10 cellular contexts compared by ENCODE assay signal in genomic region chr14:100339757-100340453, GRCh38. TPM values are rescaled to one million over a fixed set of nuclear protein-coding genes. Genes with fewer than 3 reads are reported as not detected.
DNase-seq lines count a peak whose midpoint lies in the region; ATAC-seq lines count a peak whose summit lies in the region.
"Had no signal": no experiment of that assay in that cellular context is flagged by ENCODE, and none has a peak within 500 bp of the region (broad histone marks: within the 10 kb centered on the region; RNA-seq: fewer than 3 reads in every experiment).

No MANE protein-coding gene starts in this region.

- peak overlapping the region; percentile 35 for H2AK5ac ChIP-seq in mesenchymal stem cell (ENCODE audit: low read length, severe bottlenecking)

- no peak overlapping the region for H2BK15ac ChIP-seq in mesenchymal stem cell (ENCODE audit: low read depth, poor library complexity, severe bottlenecking)

- H4K91ac ChIP-seq in mesenchymal stem cell (ENCODE audit: low read length) = peak overlapping the region; percentile 52

- H3K27ac ChIP-seq in mesenchymal stem cell (ENCODE audit: low read length, poor library complexity, severe bottlenecking) (no peak overlapping the region), thymus (ENCODE audit: low read depth) (peak overlapping the region; percentile 74)
- H3K27ac ChIP-seq: cardiac muscle cell had no signal

- H3K4me1 ChIP-seq in mesenchymal stem cell (ENCODE audit: control insufficient read depth, insufficient read depth, low read depth, low read length) = peaks cover 14% of the 10 kb centered on the region
- peaks cover 15% of the 10 kb centered on the region for H3K4me1 ChIP-seq in thymus (ENCODE audit: control insufficient read depth, insufficient read depth, low read length)

- H3K4me2 ChIP-seq in mesenchymal stem cell (ENCODE audit: low read length, poor library complexity, severe bottlenecking) = no peak overlapping the region

- peak overlapping the region in 1 of 2 experiments; percentile 75 for H2BK12ac ChIP-seq in mesenchymal stem cell (ENCODE audit: low read length in 2 of 2)

- H2BK5ac ChIP-seq in mesenchymal stem cell (ENCODE audit: low read depth, low read length, poor library complexity, severe bottlenecking) = no peak overlapping the region

- H3K79me1 ChIP-seq in mesenchymal stem cell (replicated peaks; ENCODE audit: low read length, poor library complexity, severe bottlenecking) = peaks cover 2% of the 10 kb centered on the region

- no peak overlapping the region for H3K23ac ChIP-seq in mesenchymal stem cell (ENCODE audit: low read length in 2 of 2)

- H4K8ac ChIP-seq in mesenchymal stem cell (ENCODE audit: low read length) = peak overlapping the region; percentile 40

- no peak overlapping the region for H3K4me3 ChIP-seq in mesenchymal stem cell (ENCODE audit: insufficient read depth in 1 of 2, low read depth in 1 of 2, low read length in 2 of 2)
- no peak overlapping the region for H3K4me3 ChIP-seq in thymus (ENCODE audit: low read length)
- H3K4me3 ChIP-seq: cardiac muscle cell had no signal

- H3K4me3 Mint-ChIP-seq in activated naive CD4-positive, alpha-beta T cell treated with anti-CD3 and anti-CD28 coated beads, Interleukin-2, amount 10 ng/mL, durations not matched to agents 7 days and 5 days = no peak overlapping the region

- no peaks in the 10 kb centered on the region for H3K27me3 Mint-ChIP-seq in activated naive CD4-positive, alpha-beta T cell treated with anti-CD3 and anti-CD28 coated beads, Interleukin-2, amount 10 ng/mL, durations not matched to agents 7 days and 5 days

- peaks cover 21% of the 10 kb centered on the region for H3K4me1 Mint-ChIP-seq in activated naive CD4-positive, alpha-beta T cell treated with anti-CD3 and anti-CD28 coated beads, Interleukin-2, amount 10 ng/mL, durations not matched to agents 7 days and 5 days

- no peak overlapping the region for H3K14ac ChIP-seq in mesenchymal stem cell (ENCODE audit: low read length in 2 of 2)

- no peak overlapping the region for H3K18ac ChIP-seq in mesenchymal stem cell (ENCODE audit: low read depth in 1 of 2, low read length in 2 of 2)

- no peak overlapping the region for H2AFZ ChIP-seq in mesenchymal stem cell (ENCODE audit: low read depth, low read length)

- H3K27ac Mint-ChIP-seq in activated naive CD4-positive, alpha-beta T cell treated with anti-CD3 and anti-CD28 coated beads, Interleukin-2, amount 10 ng/mL, durations not matched to agents 7 days and 5 days = peak overlapping the region; percentile 64
- H3K27ac Mint-ChIP-seq in activated naive CD4-positive, alpha-beta T cell treated with anti-CD3 and anti-CD28 coated beads, Interleukin-2, amount 50 U/mL, for 72 hours = peak overlapping the region; percentile 91 to 96

- H3K36me3 Mint-ChIP-seq in activated naive CD4-positive, alpha-beta T cell treated with anti-CD3 and anti-CD28 coated beads, Interleukin-2, amount 10 ng/mL, durations not matched to agents 7 days and 5 days = peaks cover 50% of the 10 kb centered on the region
- H3K36me3 Mint-ChIP-seq in activated naive CD4-positive, alpha-beta T cell treated with anti-CD3 and anti-CD28 coated beads, Interleukin-2, amount 50 U/mL, for 72 hours = peaks cover 48 to 54% of the 10 kb centered on the region in 2 donors

- no peak overlapping the region for H3K9ac ChIP-seq in mesenchymal stem cell (ENCODE audit: low read length)

- no peaks in the 10 kb centered on the region for H3K9me3 Mint-ChIP-seq in activated naive CD4-positive, alpha-beta T cell treated with anti-CD3 and anti-CD28 coated beads, Interleukin-2, amount 10 ng/mL, durations not matched to agents 7 days and 5 days
- H3K9me3 Mint-ChIP-seq in activated naive CD4-positive, alpha-beta T cell treated with anti-CD3 and anti-CD28 coated beads, Interleukin-2, amount 50 U/mL, for 72 hours = no peaks in the 10 kb centered on the region

- no peak for ATAC-seq in activated naive CD4-positive, alpha-beta T cell treated with anti-CD3 and anti-CD28 coated beads, Interleukin-2, amount 50 U/mL, for 72 hours

- 98% methylated on average over 6 of the region's 6 CpGs for WGBS in mesenchymal stem cell
- WGBS in thymus = 31% methylated on average over 6 of the region's 6 CpGs

- H3K36me3 ChIP-seq in mesenchymal stem cell (ENCODE audit: control insufficient read depth in 1 of 2, insufficient read depth in 2 of 2, low read depth in 1 of 2, low read length in 2 of 2) (peaks cover 38 to 51% of the 10 kb centered on the region in 2 experiments), thymus (ENCODE audit: control insufficient read depth, insufficient read depth) (peaks cover 39% of the 10 kb centered on the region)
- H3K36me3 ChIP-seq: cardiac muscle cell had no signal

- CTCF ChIA-PET in activated naive CD4-positive, alpha-beta T cell treated with anti-CD3 and anti-CD28 coated beads, Interleukin-2, amount 10 ng/mL, durations not matched to agents 7 days and 5 days (lab: Charles Lee) = interaction anchor here (1.5 kb wide), 1 partner anchor 38 kb away, joined by 6 read pairs; no protein-coding TSS in a partner anchor

- H3K27me3 ChIP-seq in mesenchymal stem cell (ENCODE audit: control insufficient read depth in 1 of 2, insufficient read depth in 1 of 2, low read length in 2 of 2) (no peaks in the 10 kb centered on the region), thymus (ENCODE audit: control insufficient read depth, insufficient read depth) (no peaks in the 10 kb centered on the region)
- H3K27me3 ChIP-seq: cardiac muscle cell had no signal

- peak overlapping the region in 1 of 2 experiments; percentile 29 for H3K4ac ChIP-seq in mesenchymal stem cell (ENCODE audit: low read depth in 1 of 2, low read length in 2 of 2)

- no peaks in the 10 kb centered on the region for H3K9me3 ChIP-seq in mesenchymal stem cell (ENCODE audit: control insufficient read depth, low read length)
- H3K9me3 ChIP-seq in thymus (ENCODE audit: control insufficient read depth) = no peaks in the 10 kb centered on the region

- H2BK120ac ChIP-seq in mesenchymal stem cell (ENCODE audit: low read depth, low read length) = no peak overlapping the region

- DNase-seq in activated naive CD4-positive, alpha-beta T cell treated with anti-CD3 and anti-CD28 coated beads, Interleukin-2, amount 10 ng/mL, durations not matched to agents 7 days and 5 days = no peak
- DNase-seq in activated naive CD4-positive, alpha-beta T cell treated with Interleukin-2 at 50 U/mL for 16 hours = no peak
- peak in 1 of 2 donors; percentile 28 for DNase-seq in activated naive CD4-positive, alpha-beta T cell treated with anti-CD3 and anti-CD28 coated beads, Interleukin-2, amount 50 U/mL, for 72 hours (ENCODE audit: low spot score in 2 of 2)
- DNase-seq in mesenchymal stem cell (no peak), NOMO-1 treated with DMSO at 0.1 percent for 48 hours (lab: John Stamatoyannopoulos, UW; ENCODE audit: unreplicated experiment) (no peak), NCI-H128 (lab: John Stamatoyannopoulos, UW; ENCODE audit: unreplicated experiment) (no peak), amniotic stem cell (lab: John Stamatoyannopoulos, UW) (no peak)

RNA-seq across cellular contexts. Expression of gene SLC25A47, which starts 16.8 kb away (rescaled TPM):
- under 1 TPM in 1 of 2 donors, not detected in 1; 0.23 TPM for total RNA-seq in activated naive CD4-positive, alpha-beta T cell treated with anti-CD3 and anti-CD28 coated beads, Interleukin-2, amount 50 U/mL, for 72 hours
- not detected for polyA plus RNA-seq in mesenchymal stem cell (2013, experiment 1 of 2)
- polyA plus RNA-seq in mesenchymal stem cell (2013, experiment 2 of 2) = not detected
- polyA plus RNA-seq in thymus = 0.09 TPM
- total RNA-seq: cardiac muscle cell, right cardiac atrium had no signal
- polyA plus RNA-seq: right cardiac atrium had no signal

RNA-seq across cellular contexts. Expression of gene SLC25A29, which starts 33.7 kb away (rescaled TPM):
- total RNA-seq in activated naive CD4-positive, alpha-beta T cell treated with anti-CD3 and anti-CD28 coated beads, Interleukin-2, amount 50 U/mL, for 72 hours = 1 to 10 TPM; 8.5 to 8.9 TPM
- polyA plus RNA-seq in mesenchymal stem cell (2013, experiment 1 of 2) = 16.0 TPM
- polyA plus RNA-seq in mesenchymal stem cell (2013, experiment 2 of 2) = 16.1 TPM
- 90.3 TPM for polyA plus RNA-seq in thymus

RNA-seq across cellular contexts. Expression of gene WDR25, which starts 36.4 kb away (rescaled TPM):
- total RNA-seq in activated naive CD4-positive, alpha-beta T cell treated with anti-CD3 and anti-CD28 coated beads, Interleukin-2, amount 50 U/mL, for 72 hours = 1 to 10 TPM; 3.6 to 7.4 TPM
- 12.3 TPM for polyA plus RNA-seq in mesenchymal stem cell (2013, experiment 1 of 2)
- polyA plus RNA-seq in mesenchymal stem cell (2013, experiment 2 of 2) = 12.0 TPM
- polyA plus RNA-seq in thymus = 7.2 TPM
